1 cellular context compared by ENCODE assay signal in genomic region chr11:32893091-32893946, GRCh38.
TF ChIP-seq lines count a peak whose summit lies in the region.

No MANE protein-coding gene starts in this region.

TF ChIP-seq in HEK293, 187 proteins besides CTCF, POLR2A, EP300 and RAD21 (continued from another document and continues in another):
- TF ChIP-seq ELK4 (IDR thresholded peaks at IDR 0.05; ENCODE audit: borderline replicate concordance, low read depth, low read length): no peak
- TF ChIP-seq GLIS2 (tag by site-specific recombination; IDR thresholded peaks at IDR 0.05): peak; percentile 93
- no peak for TF ChIP-seq ZNF701 (tag by site-specific recombination; IDR thresholded peaks at IDR 0.05)
- no peak for TF ChIP-seq ZNF704 (tag by site-specific recombination; IDR thresholded peaks at IDR 0.05)
- no peak for TF ChIP-seq ZSCAN5A (tag by site-specific recombination; IDR thresholded peaks at IDR 0.05)
- TF ChIP-seq ZNF610 (tag by site-specific recombination; IDR thresholded peaks at IDR 0.05; ENCODE audit: borderline replicate concordance): no peak
- no peak for TF ChIP-seq ZNF510 (tag by site-specific recombination; IDR thresholded peaks at IDR 0.05; ENCODE audit: insufficient replicate concordance)
- TF ChIP-seq ZNF677 (tag by site-specific recombination; IDR thresholded peaks at IDR 0.05): no peak
- TF ChIP-seq ZNF121 (tag by site-specific recombination; IDR thresholded peaks at IDR 0.05): no peak
- TF ChIP-seq ZNF248 (tag by site-specific recombination; IDR thresholded peaks at IDR 0.05): no peak
- TF ChIP-seq ZNF146 (tag by site-specific recombination; IDR thresholded peaks at IDR 0.05): no peak
- peak; percentile 34; the same call in 1 of the 2 replicates for TF ChIP-seq ZNF76 (tag by site-specific recombination; IDR thresholded peaks at IDR 0.05; ENCODE audit: borderline replicate concordance, low read depth)
- TF ChIP-seq ZNF292 (tag by site-specific recombination; IDR thresholded peaks at IDR 0.05; ENCODE audit: borderline replicate concordance, low read depth): no peak
- no peak for TF ChIP-seq SP7 (tag by site-specific recombination; IDR thresholded peaks at IDR 0.05)
- no peak for TF ChIP-seq ZNF571 (tag by site-specific recombination; IDR thresholded peaks at IDR 0.05)
- no peak for TF ChIP-seq ZNF24 (tag by site-specific recombination; IDR thresholded peaks at IDR 0.05)
- no peak for TF ChIP-seq ATF2 (tag by site-specific recombination; IDR thresholded peaks at IDR 0.05; ENCODE audit: low read depth)
- no peak for TF ChIP-seq ZNF664 (tag by site-specific recombination; IDR thresholded peaks at IDR 0.05)
- no peak for TF ChIP-seq ZNF148 (tag by site-specific recombination; IDR thresholded peaks at IDR 0.05; ENCODE audit: borderline replicate concordance)
- TF ChIP-seq ZNF157 (tag by site-specific recombination; IDR thresholded peaks at IDR 0.05): no peak
- no peak for TF ChIP-seq OVOL3 (tag by site-specific recombination; IDR thresholded peaks at IDR 0.05)
- no peak for TF ChIP-seq ZNF426 (tag by site-specific recombination; IDR thresholded peaks at IDR 0.05)
- TF ChIP-seq ZNF138 (tag by site-specific recombination; IDR thresholded peaks at IDR 0.05; ENCODE audit: borderline replicate concordance): no peak
- peak; percentile 41; the same call in 1 of the 2 replicates for TF ChIP-seq ZNF423 (tag by site-specific recombination; IDR thresholded peaks at IDR 0.05)
- TF ChIP-seq ZNF239 (tag by site-specific recombination; IDR thresholded peaks at IDR 0.05): no peak
- TF ChIP-seq ZSCAN23 (tag by site-specific recombination; IDR thresholded peaks at IDR 0.05): no peak
- no peak for TF ChIP-seq ZNF133 (tag by site-specific recombination; IDR thresholded peaks at IDR 0.05)
- TF ChIP-seq ZBTB8A (tag by site-specific recombination; IDR thresholded peaks at IDR 0.05): peak; percentile 80
- TF ChIP-seq ZNF777 (tag by site-specific recombination; IDR thresholded peaks at IDR 0.05; ENCODE audit: borderline replicate concordance): no peak
- TF ChIP-seq ZNF211 (tag by site-specific recombination; IDR thresholded peaks at IDR 0.05; ENCODE audit: low read depth): no peak
- no peak for TF ChIP-seq ZNF626 (tag by site-specific recombination; IDR thresholded peaks at IDR 0.05)
- peak; percentile 37; the same call in 1 of the 2 replicates for TF ChIP-seq ZNF394 (tag by site-specific recombination; IDR thresholded peaks at IDR 0.05; ENCODE audit: borderline replicate concordance)
- TF ChIP-seq TCF7L2 (IDR thresholded peaks at IDR 0.05; ENCODE audit: borderline replicate concordance, low read depth, low read length): no peak
- 0 out of 2 replicates have a peak, but pooled peaks have one; percentile 24 for TF ChIP-seq ZSCAN30 (tag by site-specific recombination; IDR thresholded peaks at IDR 0.05)
- TF ChIP-seq ZNF561 (tag by site-specific recombination; IDR thresholded peaks at IDR 0.05; ENCODE audit: borderline replicate concordance): 0 out of 2 replicates have a peak, but pooled peaks have one; percentile 22
- peak; percentile 65 for TF ChIP-seq GLIS1 (tag by site-specific recombination; IDR thresholded peaks at IDR 0.05)
- TF ChIP-seq ZNF747 (tag by site-specific recombination; IDR thresholded peaks at IDR 0.05): no peak
- no peak for TF ChIP-seq GLI2 (tag by site-specific recombination; IDR thresholded peaks at IDR 0.05; ENCODE audit: borderline replicate concordance, low read depth)
- no peak for TF ChIP-seq ZNF311 (tag by site-specific recombination; IDR thresholded peaks at IDR 0.05; ENCODE audit: borderline replicate concordance)
- TF ChIP-seq ZNF488 (tag by site-specific recombination; IDR thresholded peaks at IDR 0.05): no peak
- TF ChIP-seq ZNF518A (tag by site-specific recombination; conservative IDR thresholded peaks at IDR 0.05; ENCODE audit: low read depth): no peak
- no peak for TF ChIP-seq ZNF19 (tag by site-specific recombination; IDR thresholded peaks at IDR 0.05; ENCODE audit: low read depth)
- TF ChIP-seq ZNF175 (tag by site-specific recombination; IDR thresholded peaks at IDR 0.05): no peak
- TF ChIP-seq EGR2 (tag by site-specific recombination; IDR thresholded peaks at IDR 0.05; ENCODE audit: low read depth): peak; percentile 49
- TF ChIP-seq SP2 (tag by site-specific recombination; IDR thresholded peaks at IDR 0.05): peak; percentile 15
- 0 out of 2 replicates have a peak, but pooled peaks have one; percentile 18 for TF ChIP-seq KLF17 (tag by site-specific recombination; IDR thresholded peaks at IDR 0.05)
- TF ChIP-seq HOXC10 (CRISPR knock-in tag; IDR thresholded peaks at IDR 0.05): no peak
- 0 out of 2 replicates have a peak, but pooled peaks have one; percentile 32 for TF ChIP-seq ZNF692 (tag by site-specific recombination; IDR thresholded peaks at IDR 0.05)
- peak; percentile 68 for TF ChIP-seq ZBTB44 (tag by site-specific recombination; IDR thresholded peaks at IDR 0.05)
- TF ChIP-seq GFI1B (tag by site-specific recombination; IDR thresholded peaks at IDR 0.05): no peak
